Comparison of ENCODE assay signal across 25 cellular contexts in the genomic region with DNA sequence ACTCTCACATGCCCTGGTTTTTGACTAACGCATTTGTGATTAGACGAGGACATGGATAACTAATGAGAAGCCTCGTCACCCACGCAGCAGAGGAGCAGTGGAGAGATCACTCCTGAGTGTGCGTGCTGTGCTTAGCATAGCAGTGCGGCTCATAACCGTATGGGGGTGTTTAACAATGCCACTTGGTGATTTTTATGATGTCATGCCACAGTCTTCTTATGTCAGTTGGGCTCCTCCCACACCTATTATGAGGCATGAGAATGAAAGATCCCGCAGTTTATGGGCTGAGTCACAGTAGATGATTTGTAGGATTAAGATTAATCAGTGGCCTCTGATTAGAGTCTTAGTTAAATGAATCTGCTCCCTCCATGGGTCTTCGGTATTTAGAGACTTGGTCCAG. TPM values are rescaled to one million over a fixed set of nuclear protein-coding genes. Genes with fewer than 3 reads are reported as not detected.
DNase-seq lines count a peak whose midpoint lies in the region; ATAC-seq, FAIRE-seq and TF ChIP-seq lines count a peak whose summit lies in the region.
"Had no signal": no experiment of that assay in that cellular context is flagged by ENCODE, and none has a peak within 500 bp of the region (broad histone marks: within the 10 kb centered on the region; RNA-seq: fewer than 3 reads in every experiment).

No MANE protein-coding gene starts in this region.

- H3K36me3 ChIP-seq in astrocyte (ENCODE audit: insufficient read depth, low read length) (no peaks in the 10 kb centered on the region), smooth muscle cell (ENCODE audit: low read depth) (no peaks in the 10 kb centered on the region)

- no peak overlapping the region for H3K27ac Mint-ChIP-seq in astrocyte (ENCODE audit: unreplicated experiment)
- H3K27ac Mint-ChIP-seq in effector memory CD8-positive, alpha-beta T cell, result no peak overlapping the region
- H3K27ac Mint-ChIP-seq: GM23338 had no signal

- H3K27ac ChIP-seq in astrocyte (ENCODE audit: low read depth, low read length) (no peak overlapping the region), smooth muscle cell (ENCODE audit: low read depth) (peak overlapping the region; percentile 82)
- H3K27ac ChIP-seq: C4-2B, KMS-11, SK-N-MC had no signal

- H3K9me3 Mint-ChIP-seq in astrocyte (ENCODE audit: unreplicated experiment), result peaks cover 1% of the 10 kb centered on the region
- H3K9me3 Mint-ChIP-seq in effector memory CD8-positive, alpha-beta T cell, result no peaks in the 10 kb centered on the region

- no peak overlapping the region for H3K4me2 ChIP-seq in astrocyte (ENCODE audit: low read length)
- H3K4me2 ChIP-seq in smooth muscle cell, result peak overlapping the region; percentile 63
- H3K4me2 ChIP-seq: GM23338, KMS-11 had no signal

- 24% methylated on average over 9 of the region's 9 CpGs for WGBS in smooth muscle cell (ENCODE audit: low lambda C conversion rate)

- H3K27me3 ChIP-seq in astrocyte (ENCODE audit: insufficient read depth, low read length), result peaks cover 6% of the 10 kb centered on the region
- no peaks in the 10 kb centered on the region for H3K27me3 ChIP-seq in smooth muscle cell (ENCODE audit: low read depth)

- H3F3A ChIP-seq in smooth muscle cell (ENCODE audit: low read depth), result peaks cover 16% of the 10 kb centered on the region

- no peak overlapping the region for H3K4me3 ChIP-seq in astrocyte (ENCODE audit: insufficient read depth, low read depth, low read length)
- H3K4me3 ChIP-seq in smooth muscle cell, result no peak overlapping the region
- H3K4me3 ChIP-seq: GM23338, SK-N-MC had no signal

- DNase-seq in H4 (ENCODE audit: low spot score) (peak; percentile 48), NCI-H82 (lab: John Stamatoyannopoulos, UW) (peak; percentile 83), astrocyte (ENCODE audit: low read depth) (peak; percentile 89), smooth muscle cell (lab: John Stamatoyannopoulos, UW; ENCODE audit: unreplicated experiment) (no peak), HCEC 1CT (no peak), NCI-H1436 treated with DMSO at 0.1 percent for 48 hours (lab: John Stamatoyannopoulos, UW) (no peak)
- DNase-seq in effector memory CD8-positive, alpha-beta T cell, result no peak
- DNase-seq: AML-193, DMS79, MM.1S, NCI-H1092, NCI-H146, NCI-H2029 treated with DMSO at 0.1 percent for 48 hours, NCI-H2171, NCI-H446, OCI-M1, SHP77 had no signal

- H3K79me2 ChIP-seq in astrocyte (ENCODE audit: insufficient read depth, low read length) (no peaks in the 10 kb centered on the region), smooth muscle cell (ENCODE audit: low read depth) (no peaks in the 10 kb centered on the region)

- no peaks in the 10 kb centered on the region for H3K4me1 Mint-ChIP-seq in astrocyte (ENCODE audit: low read depth, unreplicated experiment)
- H3K4me1 Mint-ChIP-seq in effector memory CD8-positive, alpha-beta T cell (ENCODE audit: low read depth in 2 of 2), result no peaks in the 10 kb centered on the region

- no peaks in the 10 kb centered on the region for H3K36me3 Mint-ChIP-seq in astrocyte (ENCODE audit: low read depth, unreplicated experiment)
- no peaks in the 10 kb centered on the region for H3K36me3 Mint-ChIP-seq in effector memory CD8-positive, alpha-beta T cell (ENCODE audit: insufficient read depth)

- no peak overlapping the region for H2AFZ ChIP-seq in astrocyte (ENCODE audit: low read depth, low read length)
- no peak overlapping the region for H2AFZ ChIP-seq in smooth muscle cell (ENCODE audit: low read depth)
- H2AFZ ChIP-seq: GM23338 had no signal

- H3K9me3 ChIP-seq in astrocyte (ENCODE audit: insufficient read depth, low read depth, low read length) (no peaks in the 10 kb centered on the region), smooth muscle cell (replicated peaks; ENCODE audit: low read depth) (no peaks in the 10 kb centered on the region)

- ATAC-seq in effector memory CD8-positive, alpha-beta T cell (replicated peaks), result no peak
- ATAC-seq in GM18498 (IDR thresholded peaks at IDR 0.05; ENCODE audit: unreplicated experiment), result no peak
- ATAC-seq: GM23338 had no signal

- H3K9ac ChIP-seq in astrocyte (ENCODE audit: low read length) (no peak overlapping the region), smooth muscle cell (ENCODE audit: low read depth) (no peak overlapping the region)
- H3K9ac ChIP-seq: KMS-11 had no signal

- H3K4me1 ChIP-seq in astrocyte (ENCODE audit: insufficient read depth, low read length) (no peaks in the 10 kb centered on the region), smooth muscle cell (ENCODE audit: low read depth) (peaks cover 6% of the 10 kb centered on the region)

- TF ChIP-seq CTCF in astrocyte (IDR thresholded peaks at IDR 0.05; ENCODE audit: insufficient read depth, low read depth, low read length), result no peak
- TF ChIP-seq CTCF in smooth muscle cell (IDR thresholded peaks at IDR 0.05; ENCODE audit: borderline replicate concordance, insufficient read depth, poor library complexity, severe bottlenecking), result no peak

- no peak overlapping the region for H3K4me3 Mint-ChIP-seq in astrocyte (ENCODE audit: unreplicated experiment)
- no peak overlapping the region for H3K4me3 Mint-ChIP-seq in effector memory CD8-positive, alpha-beta T cell
- H3K4me3 Mint-ChIP-seq: GM23338 had no signal

- H3K27me3 Mint-ChIP-seq in astrocyte (ENCODE audit: low read depth, unreplicated experiment), result peaks cover 40% of the 10 kb centered on the region
- peaks cover 34 to 62% of the 10 kb centered on the region in 2 donors for H3K27me3 Mint-ChIP-seq in effector memory CD8-positive, alpha-beta T cell

- no peaks in the 10 kb centered on the region for H4K20me1 ChIP-seq in astrocyte (ENCODE audit: insufficient read depth, low read length)
- H4K20me1 ChIP-seq in smooth muscle cell (ENCODE audit: low read depth), result no peaks in the 10 kb centered on the region

- no peak for FAIRE-seq in astrocyte (lab: Jason Lieb, UNC)
- FAIRE-seq: G401.6, GM19239 had no signal

RNA-seq across cellular contexts. Expression of a gene that starts 2.5 kb away (rescaled TPM):
- not detected in 2 replicates for total RNA-seq in H4 (2014; rRNA removed; shearing (Covaris generic))
- total RNA-seq in astrocyte, result not detected in 2 replicates
- not detected in 2 replicates for total RNA-seq in smooth muscle cell
- polyA plus RNA-seq in smooth muscle cell, result not detected in 2 replicates
- total RNA-seq: GM23338, HT1080 had no signal
- polyA plus RNA-seq: GM23338 had no signal

Comparison
In these comparisons a context has a peak if more than half of its experiments do, and no peak if none do; other contexts are left out.
1. DNase-seq: peak in H4 (single experiment), NCI-H82 (single experiment) and astrocyte (single experiment); none in smooth muscle cell (single experiment), HCEC 1CT (single experiment), effector memory CD8-positive, alpha-beta T cell (0 of 3) and NCI-H1436 treated with DMSO at 0.1 percent for 48 hours (single experiment).